9 cellular contexts compared by ENCODE assay signal in genomic region chr21:38787461-38788274, GRCh38. TPM values are rescaled to one million over a fixed set of nuclear protein-coding genes. Genes with fewer than 3 reads are reported as not detected.
DNase-seq lines count a peak whose midpoint lies in the region; ATAC-seq and TF ChIP-seq lines count a peak whose summit lies in the region.
"Had no signal": no experiment of that assay in that cellular context is flagged by ENCODE, and none has a peak within 500 bp of the region (broad histone marks: within the 10 kb centered on the region; RNA-seq: fewer than 3 reads in every experiment).

No MANE protein-coding gene starts in this region.

- CTCF ChIA-PET in activated CD8-positive, alpha-beta memory T cell treated with anti-CD3 and anti-CD28 coated beads, Interleukin-2, amount 10 ng/mL, durations not matched to agents 7 days and 5 days (lab: Charles Lee) = interaction anchor here (0.6 kb wide), 1 partner anchor 53 kb away, joined by 3 read pairs; no protein-coding TSS in a partner anchor

- TF ChIP-seq EP300 in upper lobe of left lung (IDR thresholded peaks at IDR 0.05) = no peak

- H3K27me3 Mint-ChIP-seq in activated T-cell treated with anti-CD3 and anti-CD28 coated beads, Interleukin-2, amount 50 U/mL, for 4 hours (ENCODE audit: low read depth) = peaks cover 2% of the 10 kb centered on the region
- H3K27me3 Mint-ChIP-seq in activated CD8-positive, alpha-beta memory T cell treated with anti-CD3 and anti-CD28 coated beads, Interleukin-2, amount 10 ng/mL, durations not matched to agents 7 days and 5 days = peaks cover 2% of the 10 kb centered on the region

- no peak overlapping the region for H3K4me3 Mint-ChIP-seq in activated T-cell treated with anti-CD3 and anti-CD28 coated beads, Interleukin-2, amount 50 U/mL, for 4 hours
- H3K4me3 Mint-ChIP-seq in activated CD8-positive, alpha-beta memory T cell treated with anti-CD3 and anti-CD28 coated beads, Interleukin-2, amount 10 ng/mL, durations not matched to agents 7 days and 5 days = no peak overlapping the region

- TF ChIP-seq CTCF in upper lobe of left lung (IDR thresholded peaks at IDR 0.05) (no peak), coronary artery (IDR thresholded peaks at IDR 0.05) (no peak)

- H3K9me3 Mint-ChIP-seq in activated T-cell treated with anti-CD3 and anti-CD28 coated beads, Interleukin-2, amount 50 U/mL, for 4 hours = no peaks in the 10 kb centered on the region
- peaks cover 4% of the 10 kb centered on the region for H3K9me3 Mint-ChIP-seq in activated CD8-positive, alpha-beta memory T cell treated with anti-CD3 and anti-CD28 coated beads, Interleukin-2, amount 10 ng/mL, durations not matched to agents 7 days and 5 days (ENCODE audit: low read depth)

- in situ Hi-C loops in G401 (cut with HindIII; ENCODE audit: low sequenced_read_pairs) = no loop called here

- 70 to 91% methylated on average over 15 to 19 of the region's 19 CpGs for WGBS in upper lobe of left lung, 2 donors

- peaks cover 0 to 4% (median under 1%) of the 10 kb centered on the region in 4 donors for H3K9me3 ChIP-seq in upper lobe of left lung

- H3K4me1 ChIP-seq in upper lobe of left lung = no peaks in the 10 kb centered on the region

- no peak for TF ChIP-seq POLR2A in upper lobe of left lung (IDR thresholded peaks at IDR 0.05)

- H3K36me3 Mint-ChIP-seq in activated T-cell treated with anti-CD3 and anti-CD28 coated beads, Interleukin-2, amount 50 U/mL, for 4 hours (ENCODE audit: insufficient read depth) = no peaks in the 10 kb centered on the region
- peaks cover 7% of the 10 kb centered on the region for H3K36me3 Mint-ChIP-seq in activated CD8-positive, alpha-beta memory T cell treated with anti-CD3 and anti-CD28 coated beads, Interleukin-2, amount 10 ng/mL, durations not matched to agents 7 days and 5 days

- H3K27ac Mint-ChIP-seq in activated CD8-positive, alpha-beta memory T cell treated with anti-CD3 and anti-CD28 coated beads, Interleukin-2, amount 10 ng/mL, durations not matched to agents 7 days and 5 days = no peak overlapping the region

- no peak overlapping the region for H3K27ac ChIP-seq in upper lobe of left lung
- H3K27ac ChIP-seq in coronary artery = no peak overlapping the region

- no peaks in the 10 kb centered on the region for H3K27me3 ChIP-seq in upper lobe of left lung

- peak; percentile 46 to 57 for ATAC-seq in activated T-cell treated with anti-CD3 and anti-CD28 coated beads, Interleukin-2, amount 50 U/mL, for 4 hours
- peak; percentile 92 for ATAC-seq in esophagus mucosa
- ATAC-seq in upper lobe of left lung (ENCODE audit: low FRiP score in 2 of 2) = peak; percentile 41 to 84
- ATAC-seq in activated CD8-positive, alpha-beta memory T cell treated with anti-CD3 and anti-CD28 coated beads, Interleukin-2, amount 10 ng/mL, durations not matched to agents 7 days and 5 days = no peak

- H3K4me3 ChIP-seq in upper lobe of left lung (no peak overlapping the region), coronary artery (no peak overlapping the region)

- no peaks in the 10 kb centered on the region for H3K36me3 ChIP-seq in upper lobe of left lung

- H3K4me1 Mint-ChIP-seq in activated T-cell treated with anti-CD3 and anti-CD28 coated beads, Interleukin-2, amount 50 U/mL, for 4 hours (ENCODE audit: low read depth) = peaks cover 2% of the 10 kb centered on the region
- peaks cover 4% of the 10 kb centered on the region for H3K4me1 Mint-ChIP-seq in activated CD8-positive, alpha-beta memory T cell treated with anti-CD3 and anti-CD28 coated beads, Interleukin-2, amount 10 ng/mL, durations not matched to agents 7 days and 5 days

- DNase-seq in activated T-cell treated with anti-CD3 and anti-CD28 coated beads, Interleukin-2, amount 50 U/mL, for 4 hours = no peak
- no peak for DNase-seq in activated T-cell treated with anti-CD3 and anti-CD28 coated beads, Interleukin-2, amount 50 U/mL, for 1 hour
- DNase-seq in NCI-H774 (lab: John Stamatoyannopoulos, UW) (peak; percentile 52), upper lobe of left lung (peak in 1 of 2 donors; percentile 55), coronary artery (ENCODE audit: low spot score) (no peak), G401 (ENCODE audit: low spot score) (no peak)
- no peak for DNase-seq in activated CD8-positive, alpha-beta memory T cell treated with anti-CD3 and anti-CD28 coated beads, Interleukin-2, amount 10 ng/mL, durations not matched to agents 7 days and 5 days
- DNase-seq: left cardiac atrium had no signal

RNA-seq across cellular contexts. Expression of gene ETS2, which starts 18.1 kb away (rescaled TPM):
- 10 to 100 TPM; 44.2 to 50.4 (median 48.3) TPM for total RNA-seq in activated T-cell treated with anti-CD3 and anti-CD28 coated beads, Interleukin-2, amount 50 U/mL, for 4 hours
- total RNA-seq in esophagus mucosa (89.5 TPM), upper lobe of left lung (100 to 1,000 TPM in 5 of 6 donors, 10 to 100 TPM in 1; 70.2 to 215 (median 143) TPM)
- total RNA-seq in activated CD8-positive, alpha-beta memory T cell treated with anti-CD3 and anti-CD28 coated beads, Interleukin-2, amount 10 ng/mL, durations not matched to agents 7 days and 5 days = 10 to 100 TPM; 13.0 to 33.5 TPM
- total RNA-seq in G401 (2014; rRNA removed; shearing (Covaris generic)) = 0.86 and 1.8 TPM in 2 replicates
